Comparison of ENCODE assay signal across 15 cellular contexts in the genomic region with DNA sequence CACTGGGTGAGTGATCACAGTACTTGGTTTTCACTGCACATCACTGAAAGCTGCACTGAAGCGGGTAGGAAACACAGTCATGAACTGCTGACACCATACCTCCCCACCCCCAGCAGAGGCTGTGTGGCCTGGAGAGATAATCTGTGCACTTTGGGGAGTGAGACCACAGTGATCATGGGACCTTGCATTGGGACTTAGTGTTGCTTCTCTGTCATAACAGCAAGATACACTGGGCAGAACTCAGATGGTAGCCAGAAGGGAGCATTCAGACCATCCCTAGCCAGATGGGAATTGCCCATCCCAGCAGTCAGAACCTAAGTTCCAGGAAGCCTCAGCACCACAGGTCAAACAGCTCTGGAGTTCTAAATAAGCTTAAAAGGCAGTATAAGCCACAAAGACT.
A peak's percentile ranks its signal among the peaks of the same experiment; 100 is the strongest.
DNase-seq lines count a peak whose midpoint lies in the region; ATAC-seq and TF ChIP-seq lines count a peak whose summit lies in the region.
"Had no signal": no experiment of that assay in that cellular context is flagged by ENCODE, and none has a peak within 500 bp of the region (broad histone marks: within the 10 kb centered on the region; RNA-seq: fewer than 3 reads in every experiment).

No MANE protein-coding gene starts in this region.

- H3K4me1 ChIP-seq in neural progenitor cell: peaks cover 4% of the 10 kb centered on the region
- H3K4me1 ChIP-seq: A549, BE2C had no signal

- H4K20me1 ChIP-seq in neural progenitor cell (ENCODE audit: low read depth): no peaks in the 10 kb centered on the region

- H3K9me3 ChIP-seq in neural progenitor cell (ENCODE audit: low read depth): no peaks in the 10 kb centered on the region
- H3K9me3 ChIP-seq: A549, BE2C had no signal

- no peaks in the 10 kb centered on the region for H3K4me1 Mint-ChIP-seq in neural progenitor cell
- H3K4me1 Mint-ChIP-seq: CD4-positive, alpha-beta memory T cell had no signal

- no peaks in the 10 kb centered on the region for H3K9me3 Mint-ChIP-seq in neural progenitor cell
- H3K9me3 Mint-ChIP-seq: GM23338 had no signal

- TF ChIP-seq CTCF in neural progenitor cell (IDR thresholded peaks at IDR 0.05): no peak

- no peak overlapping the region for H3K4me3 ChIP-seq in neural progenitor cell
- H3K4me3 ChIP-seq: A549, GM23338 had no signal

- H3K27me3 ChIP-seq in neural progenitor cell: no peaks in the 10 kb centered on the region
- H3K27me3 ChIP-seq: BE2C had no signal

- H3K79me2 ChIP-seq in neural progenitor cell (ENCODE audit: low read depth): no peaks in the 10 kb centered on the region

- DNase-seq in OCI-M2 (lab: John Stamatoyannopoulos, UW; ENCODE audit: unreplicated experiment): peak; percentile 66
- peak; percentile 31 for DNase-seq in amniotic epithelial cell (ENCODE audit: low read depth)
- DNase-seq in neural progenitor cell (ENCODE audit: low spot score): no peak
- no peak for DNase-seq in putamen (ENCODE audit: low spot score)
- DNase-seq in NCI-H1694 treated with DMSO at 0.1 percent for 48 hours (lab: John Stamatoyannopoulos, UW): no peak
- DNase-seq: BE2C; CD4-positive, alpha-beta memory T cell; DMS79; HCEC 1CT; HFFc6 had no signal

- no peak overlapping the region for H3K4me3 Mint-ChIP-seq in neural progenitor cell
- H3K4me3 Mint-ChIP-seq: CD4-positive, alpha-beta memory T cell; GM23338; HFFc6 had no signal

- no peak overlapping the region for H3K4me2 ChIP-seq in neural progenitor cell
- H3K4me2 ChIP-seq: A549, GM23338 had no signal

- no peak overlapping the region for H3K27ac Mint-ChIP-seq in neural progenitor cell
- H3K27ac Mint-ChIP-seq: CD4-positive, alpha-beta memory T cell; GM23338; HFFc6 had no signal

- no peaks in the 10 kb centered on the region for H3K36me3 ChIP-seq in neural progenitor cell
- H3K36me3 ChIP-seq: BE2C had no signal

- H2AFZ ChIP-seq in neural progenitor cell (replicated peaks): peak overlapping the region; percentile 18
- H2AFZ ChIP-seq: GM23338 had no signal

- ATAC-seq in HG03135 (IDR thresholded peaks at IDR 0.05; ENCODE audit: unreplicated experiment): no peak
- ATAC-seq: A549, GM23338 had no signal

- no peaks in the 10 kb centered on the region for H3F3A ChIP-seq in neural progenitor cell (ENCODE audit: low read depth)

- no peak overlapping the region for H3K27ac ChIP-seq in neural progenitor cell
- H3K27ac ChIP-seq: A549, C4-2B, HL-60 had no signal

- no peaks in the 10 kb centered on the region for H3K36me3 Mint-ChIP-seq in neural progenitor cell
- H3K36me3 Mint-ChIP-seq: CD4-positive, alpha-beta memory T cell had no signal

- no peaks in the 10 kb centered on the region for H3K27me3 Mint-ChIP-seq in neural progenitor cell (ENCODE audit: insufficient read depth, low read depth)
- H3K27me3 Mint-ChIP-seq: CD4-positive, alpha-beta memory T cell had no signal

- H3K9ac ChIP-seq in neural progenitor cell: no peak overlapping the region

Comparison
In these comparisons a context has a peak if more than half of its experiments do, and no peak if none do; other contexts are left out.
1. DNase-seq: peak in OCI-M2 (single experiment) and amniotic epithelial cell (single experiment); none in neural progenitor cell (single experiment), putamen (single experiment) and NCI-H1694 treated with DMSO at 0.1 percent for 48 hours (single experiment).